ENCODE assay signal across 8 cellular contexts in genomic region chr1:8510041-8510823, GRCh38.
A peak's percentile ranks its signal among the peaks of the same experiment; 100 is the strongest.
DNase-seq lines count a peak whose midpoint lies in the region; ATAC-seq and TF ChIP-seq lines count a peak whose summit lies in the region.

No MANE protein-coding gene starts in this region.

- peaks cover 24% of the 10 kb centered on the region for H3K36me3 Mint-ChIP-seq in CD8-positive, alpha-beta T cell
- H3K36me3 Mint-ChIP-seq in effector memory CD8-positive, alpha-beta T cell (ENCODE audit: insufficient read depth) = peaks cover 12% of the 10 kb centered on the region

- no peak for TF ChIP-seq POLR2A in upper lobe of left lung (IDR thresholded peaks at IDR 0.05)

- peaks cover 5% of the 10 kb centered on the region for H3K36me3 ChIP-seq in CD8-positive, alpha-beta T cell (ENCODE audit: insufficient read depth, low read length)
- H3K36me3 ChIP-seq in neutrophil (no peaks in the 10 kb centered on the region), upper lobe of left lung (no peaks in the 10 kb centered on the region)

- WGBS in upper lobe of left lung, 2 donors = 53 to 60% methylated on average over 9 of the region's 9 CpGs

- H3K9me3 Mint-ChIP-seq in CD8-positive, alpha-beta T cell = no peaks in the 10 kb centered on the region
- H3K9me3 Mint-ChIP-seq in effector memory CD8-positive, alpha-beta T cell = no peaks in the 10 kb centered on the region

- peak overlapping the region; percentile 18 for H3K4me3 ChIP-seq in CD8-positive, alpha-beta T cell (ENCODE audit: low read depth, low read length)
- H3K4me3 ChIP-seq in WI38 (ENCODE audit: low read depth, low read length) (peak overlapping the region; percentile 43), neutrophil (ENCODE audit: low read depth in 1 of 2, low read length in 1 of 2) (no peak overlapping the region), upper lobe of left lung (no peak overlapping the region)

- no peak for TF ChIP-seq EP300 in upper lobe of left lung (IDR thresholded peaks at IDR 0.05)

- TF ChIP-seq CTCF in CD8-positive, alpha-beta T cell (IDR thresholded peaks at IDR 0.05) = no peak
- no peak for TF ChIP-seq CTCF in WI38 (IDR thresholded peaks at IDR 0.05; ENCODE audit: low read depth, low read length)
- no peak for TF ChIP-seq CTCF in neutrophil (IDR thresholded peaks at IDR 0.05)
- no peak for TF ChIP-seq CTCF in upper lobe of left lung (IDR thresholded peaks at IDR 0.05)

- no peaks in the 10 kb centered on the region for H3K9me3 ChIP-seq in CD8-positive, alpha-beta T cell (ENCODE audit: low read length)
- H3K9me3 ChIP-seq in neutrophil (no peaks in the 10 kb centered on the region), upper lobe of left lung (no peaks in the 10 kb centered on the region)

- peak overlapping the region; percentile 69 for H3K4me3 Mint-ChIP-seq in CD8-positive, alpha-beta T cell
- peak overlapping the region; percentile 12 to 20 for H3K4me3 Mint-ChIP-seq in effector memory CD8-positive, alpha-beta T cell

- H3K27ac ChIP-seq in CD8-positive, alpha-beta T cell (ENCODE audit: low read depth, low read length) = peak overlapping the region; percentile 44
- peak overlapping the region; percentile 45 for H3K27ac ChIP-seq in neutrophil
- H3K27ac ChIP-seq in upper lobe of left lung = peak overlapping the region; percentile 39 to 67 (median 58)

- CTCF ChIA-PET in CD8-positive, alpha-beta T cell (lab: Charles Lee) = interaction anchor here (0.8 to 1.5 kb wide), 5 partner anchors 13 to 339 kb away, joined by 3 to 6 read pairs (median 4); no protein-coding TSS in a partner anchor

- intact Hi-C loops in CD8-positive, alpha-beta T cell (cut with DNase I, micrococcal nuclease) = loop anchor here (1.0 kb wide), 2 partner anchors 13 to 15 kb away; no protein-coding TSS in a partner anchor

- peak; percentile 90 for ATAC-seq in CD8-positive, alpha-beta T cell
- ATAC-seq in effector memory CD8-positive, alpha-beta T cell (replicated peaks) = peak; percentile 22
- ATAC-seq in upper lobe of left lung (ENCODE audit: low FRiP score in 2 of 2) (peak in 1 of 2 donors; percentile 87), HG02885 (IDR thresholded peaks at IDR 0.05; ENCODE audit: poor library complexity, unreplicated experiment) (no peak), GM21447 (IDR thresholded peaks at IDR 0.05; ENCODE audit: unreplicated experiment) (no peak)

- peak overlapping the region; percentile 93 for H3K27ac Mint-ChIP-seq in CD8-positive, alpha-beta T cell
- H3K27ac Mint-ChIP-seq in effector memory CD8-positive, alpha-beta T cell = peak overlapping the region in 1 of 2 donors; percentile 75

- H3K4me1 ChIP-seq in CD8-positive, alpha-beta T cell (ENCODE audit: insufficient read depth, low read length) = peaks cover 33% of the 10 kb centered on the region
- H3K4me1 ChIP-seq in neutrophil (ENCODE audit: control insufficient read depth in 1 of 2, insufficient read depth in 1 of 2, low read depth in 1 of 2, low read length in 1 of 2) (peaks cover 6% of the 10 kb centered on the region in 2 experiments), upper lobe of left lung (peaks cover 6 to 20% (median 11%) of the 10 kb centered on the region in 4 donors)

- H3K27me3 Mint-ChIP-seq in CD8-positive, alpha-beta T cell (ENCODE audit: low read depth) = no peaks in the 10 kb centered on the region
- H3K27me3 Mint-ChIP-seq in effector memory CD8-positive, alpha-beta T cell = no peaks in the 10 kb centered on the region

- POLR2A ChIA-PET in CD8-positive, alpha-beta T cell (lab: Charles Lee) = interaction anchor here (0.7 to 3.1 kb wide), 6 partner anchors 10 to 85 kb away, joined by 3 to 10 read pairs (median 4); no protein-coding TSS in a partner anchor

- no peaks in the 10 kb centered on the region for H3K27me3 ChIP-seq in CD8-positive, alpha-beta T cell (ENCODE audit: insufficient read depth, low read length)
- H3K27me3 ChIP-seq in neutrophil = no peaks in the 10 kb centered on the region
- H3K27me3 ChIP-seq in upper lobe of left lung = no peaks in the 10 kb centered on the region

- peaks cover 37% of the 10 kb centered on the region for H3K4me1 Mint-ChIP-seq in CD8-positive, alpha-beta T cell (ENCODE audit: low read depth)
- peaks cover 9 to 12% of the 10 kb centered on the region in 2 donors for H3K4me1 Mint-ChIP-seq in effector memory CD8-positive, alpha-beta T cell (ENCODE audit: low read depth in 2 of 2)

- DNase-seq in CD8-positive, alpha-beta T cell = peak in 3 of 7 experiments; percentile 23 to 67 (median 33)
- DNase-seq in effector memory CD8-positive, alpha-beta T cell = no peak
- DNase-seq in upper lobe of left lung = no peak
- DNase-seq in RKO (ENCODE audit: low spot score) = no peak

Comparison
In these comparisons a context has a peak if more than half of its experiments do, and no peak if none do; other contexts are left out.
1. ATAC-seq: peak in CD8-positive, alpha-beta T cell (single experiment) and effector memory CD8-positive, alpha-beta T cell (single experiment); none in HG02885 (single experiment) and GM21447 (single experiment).
2. H3K4me3 ChIP-seq: peak in CD8-positive, alpha-beta T cell (single experiment) and WI38 (single experiment); none in neutrophil (0 of 2) and upper lobe of left lung (0 of 4).
3. Peak in every context shown above with its lines, with median percentiles within 50 percentile points of each other: H3K27ac ChIP-seq.